Comparison of ENCODE assay signal across 1 cellular context in the genomic region with DNA sequence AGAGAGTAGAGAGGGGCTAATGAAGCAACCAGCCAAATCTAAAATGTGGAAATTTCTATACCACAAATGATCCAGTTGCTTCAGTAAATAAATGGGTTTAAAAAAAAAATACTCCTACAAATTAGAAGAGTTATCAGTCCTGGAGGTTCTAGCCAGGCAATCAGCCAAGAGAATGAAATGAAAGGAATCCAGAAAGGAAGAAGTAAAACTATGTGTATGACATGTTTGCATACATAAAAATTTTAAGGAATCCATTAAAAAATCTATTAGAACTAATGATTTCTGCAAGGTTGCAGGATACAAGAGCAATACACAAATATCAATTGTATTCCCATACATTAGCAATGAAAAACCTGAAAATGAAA.
TF ChIP-seq lines count a peak whose summit lies in the region.

No MANE protein-coding gene starts in this region.

TF ChIP-seq in endothelial cell of umbilical vein, 7 proteins besides CTCF, POLR2A, EP300 and RAD21 (continued from another document):
- TF ChIP-seq JUN (IDR thresholded peaks at IDR 0.05; ENCODE audit: borderline replicate concordance, insufficient read depth, insufficient read length, low read depth) (no peak), POLR2AphosphoS5 (IDR thresholded peaks at IDR 0.05; ENCODE audit: insufficient read depth, low read depth, low read length) (no peak), FOS (IDR thresholded peaks at IDR 0.05; ENCODE audit: borderline replicate concordance, insufficient read depth, low read length) (no peak), MYC (IDR thresholded peaks at IDR 0.05; ENCODE audit: low read depth, low read length) (no peak)
- TF ChIP-seq, protein P1, sequence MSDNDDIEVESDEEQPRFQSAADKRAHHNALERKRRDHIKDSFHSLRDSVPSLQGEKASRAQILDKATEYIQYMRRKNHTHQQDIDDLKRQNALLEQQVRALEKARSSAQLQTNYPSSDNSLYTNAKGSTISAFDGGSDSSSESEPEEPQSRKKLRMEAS (IDR thresholded peaks at IDR 0.05; ENCODE audit: insufficient read depth, insufficient read length) = no peak
